22 cellular contexts compared by ENCODE assay signal in the genomic region with DNA sequence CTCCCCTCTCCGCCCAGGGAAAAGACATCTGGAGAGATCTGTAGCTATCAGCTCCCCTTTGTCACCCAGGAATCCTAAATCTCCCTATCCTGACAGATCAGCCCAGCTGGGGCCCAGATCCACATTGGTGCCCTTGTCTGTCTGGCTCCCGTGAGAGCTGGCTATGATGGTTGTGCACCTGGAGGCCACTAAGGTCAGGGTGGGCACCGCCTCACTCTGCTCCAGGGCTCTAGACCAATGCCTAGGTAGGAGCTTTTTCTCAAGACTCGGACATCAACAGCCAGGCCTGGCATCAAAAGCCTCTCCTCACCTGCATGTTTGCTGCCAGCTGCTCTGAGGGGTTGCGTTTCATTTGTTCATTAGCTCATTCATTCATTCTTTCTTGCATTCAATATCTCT.
DNase-seq lines count a peak whose midpoint lies in the region; ATAC-seq and TF ChIP-seq lines count a peak whose summit lies in the region.
"Had no signal": no experiment of that assay in that cellular context is flagged by ENCODE, and none has a peak within 500 bp of the region (broad histone marks: within the 10 kb centered on the region; RNA-seq: fewer than 3 reads in every experiment).

No MANE protein-coding gene starts in this region.

- H3K36me3 Mint-ChIP-seq in neural crest cell (ENCODE audit: low read depth) = no peaks in the 10 kb centered on the region

- H3K9me3 Mint-ChIP-seq in neural crest cell = no peaks in the 10 kb centered on the region
- H3K9me3 Mint-ChIP-seq: CD4-positive, alpha-beta T cell; GM23338; H9 had no signal

- in situ Hi-C loops in Panc1 (cut with HindIII; ENCODE audit: low pct_unique_long_range_greater_than_20kb, low sequenced_read_pairs) = no loop called here

- peaks cover 6% of the 10 kb centered on the region for H3K4me1 Mint-ChIP-seq in neural crest cell

- no TSS peak for BruUV-seq in Panc1 (replicated peaks; lab: Mats Ljungman, UMichigan)

- ATAC-seq in Panc1 = no peak
- no peak for ATAC-seq in GM21390 (IDR thresholded peaks at IDR 0.05; ENCODE audit: unreplicated experiment)
- ATAC-seq in HG02885 (IDR thresholded peaks at IDR 0.05; ENCODE audit: poor library complexity, unreplicated experiment) = no peak
- ATAC-seq: A549, GM23338, HepG2 had no signal

- 91 to 97% (median 95%) methylated on average over 4 to 5 of the region's 5 CpGs for WGBS in spleen, 5 donors

- H3K27me3 ChIP-seq in Panc1 (ENCODE audit: control insufficient read depth, insufficient read depth, low read length) (no peaks in the 10 kb centered on the region), spleen (replicated peaks in 1 of 7) (peaks cover 0 to 25% (median 0%) of the 10 kb centered on the region in 7 donors)
- H3K27me3 ChIP-seq: MG63 had no signal

- peak overlapping the region; percentile 76 for H3K27ac ChIP-seq in Panc1 (ENCODE audit: low read length)
- peak overlapping the region in 1 of 8 donors; percentile 80 for H3K27ac ChIP-seq in spleen
- H3K27ac ChIP-seq: A549; BLaER1 treated with 17β-estradiol and CSF1 and Interleukin-3, amounts not matched to agents 10 nM and 100 nM had no signal

- CTCF ChIA-PET in Panc1 (lab: Charles Lee) = interaction anchor here (1.2 kb wide), 1 partner anchor 9 kb away, joined by 3 read pairs; no protein-coding TSS in a partner anchor

- H3K4me1 ChIP-seq in Panc1 (ENCODE audit: control insufficient read depth, insufficient read depth, low read length) (peaks cover 37% of the 10 kb centered on the region), spleen (peaks cover 9 to 44% (median 27%) of the 10 kb centered on the region in 6 donors)

- POLR2A ChIA-PET in Panc1 (lab: Charles Lee) = no interaction called here

- intact Hi-C loops in Panc1 (cut with micrococcal nuclease; ENCODE audit: unreplicated experiment) (no loop called here), spleen (cut with DNase I; ENCODE audit: low total_unique reads) (loop anchor here (5.0 kb wide), 1 partner anchor 242 kb away; no protein-coding TSS in a partner anchor)

- H3K36me3 ChIP-seq in Panc1 (ENCODE audit: control insufficient read depth, insufficient read depth, low read length) = no peaks in the 10 kb centered on the region
- no peaks in the 10 kb centered on the region for H3K36me3 ChIP-seq in spleen
- H3K36me3 ChIP-seq: BLaER1 treated with 17β-estradiol and CSF1 and Interleukin-3, amounts not matched to agents 10 nM and 100 nM had no signal

- DNase-seq in Panc1 (ENCODE audit: low read depth, low spot score) (no peak), islet precursor cell (peak; percentile 39), neural crest cell (ENCODE audit: low read depth, low spot score) (no peak), spleen (peak; percentile 44), ecto neural progenitor cell (ENCODE audit: low spot score) (no peak), foreskin fibroblast (no peak)
- DNase-seq: AML-193; CD4-positive, alpha-beta T cell; KBM-7; MG63; NCI-H1694; NCI-H2029 treated with DMSO at 0.1 percent for 48 hours; NCI-H2227 treated with DMSO at 0.1 percent for 48 hours; NCI-H526 treated with DMSO at 0.1 percent for 48 hours; SHP77 had no signal

- no peak overlapping the region for H3K27ac Mint-ChIP-seq in neural crest cell (ENCODE audit: unreplicated experiment)
- H3K27ac Mint-ChIP-seq: CD4-positive, alpha-beta T cell; GM23338; H9 had no signal

- no peak for TF ChIP-seq POLR2A in spleen (IDR thresholded peaks at IDR 0.05)

- H3K4me3 ChIP-seq in Panc1 (ENCODE audit: low read depth in 2 of 2, low read length in 2 of 2) (no peak overlapping the region), spleen (no peak overlapping the region), foreskin fibroblast (ENCODE audit: low read depth in 1 of 2, low read length in 2 of 2) (no peak overlapping the region)
- H3K4me3 ChIP-seq: A549; BLaER1 treated with 17β-estradiol and CSF1 and Interleukin-3, amounts not matched to agents 10 nM and 100 nM; GM23338; MG63 had no signal

- H3K4me3 Mint-ChIP-seq in neural crest cell = peak overlapping the region; percentile 22
- H3K4me3 Mint-ChIP-seq: CD4-positive, alpha-beta T cell; GM23338; H9 had no signal

- TF ChIP-seq CTCF in Panc1 (IDR thresholded peaks at IDR 0.05) = no peak
- no peak for TF ChIP-seq CTCF in neural crest cell (conservative IDR thresholded peaks at IDR 0.05)
- no peak for TF ChIP-seq CTCF in spleen (IDR thresholded peaks at IDR 0.05 in 8 of 11, conservative IDR thresholded peaks at IDR 0.05 in 3 of 11)
- TF ChIP-seq CTCF in foreskin fibroblast (IDR thresholded peaks at IDR 0.05; ENCODE audit: low read depth, low read length) = no peak

- H3K9me3 ChIP-seq in Panc1 (ENCODE audit: control insufficient read depth, insufficient read depth, low read depth, low read length) (no peaks in the 10 kb centered on the region), spleen (no peaks in the 10 kb centered on the region)
- H3K9me3 ChIP-seq: A549; BLaER1 treated with 17β-estradiol and CSF1 and Interleukin-3, amounts not matched to agents 10 nM and 100 nM; MG63 had no signal

- peaks cover 25% of the 10 kb centered on the region for H3K27me3 Mint-ChIP-seq in neural crest cell (ENCODE audit: low read depth)

Comparison
In these comparisons a context has a peak if more than half of its experiments do, and no peak if none do; other contexts are left out.
1. DNase-seq: peak in islet precursor cell (single experiment) and spleen (single experiment); none in Panc1 (single experiment), neural crest cell (single experiment), ecto neural progenitor cell (single experiment) and foreskin fibroblast (0 of 2).